Comparison of ENCODE assay signal across 19 cellular contexts in genomic region chr12:122184522-122184921, GRCh38. TPM values are rescaled to one million over a fixed set of nuclear protein-coding genes. Genes with fewer than 3 reads are reported as not detected.
DNase-seq lines count a peak whose midpoint lies in the region; ATAC-seq and TF ChIP-seq lines count a peak whose summit lies in the region.
"Had no signal": no experiment of that assay in that cellular context is flagged by ENCODE, and none has a peak within 500 bp of the region (broad histone marks: within the 10 kb centered on the region; RNA-seq: fewer than 3 reads in every experiment).

No MANE protein-coding gene starts in this region.

- H3K9me3 Mint-ChIP-seq in CD8-positive, alpha-beta memory T cell: no peaks in the 10 kb centered on the region
- H3K9me3 Mint-ChIP-seq in GM23338 (no peaks in the 10 kb centered on the region), neural crest cell (no peaks in the 10 kb centered on the region), endothelial cell (ENCODE audit: unreplicated experiment) (no peaks in the 10 kb centered on the region)
- no peaks in the 10 kb centered on the region for H3K9me3 Mint-ChIP-seq in activated T-helper 2 cell treated with anti-CD3 and anti-CD28 coated beads, Interferon-gamma antibody, Interleukin-2, Interleukin-4, amounts not matched to agents 10 μg/mL and 5 μg/mL and 100 μg/mL, durations not matched to agents 14 hours and 24 hours and 36 hours
- H3K9me3 Mint-ChIP-seq: HFFc6 had no signal

- no peaks in the 10 kb centered on the region for H3F3A ChIP-seq in GM23338 (replicated peaks; ENCODE audit: low read depth)

- no peak overlapping the region for H3K4me2 ChIP-seq in GM23338

- no peak overlapping the region for H3K27ac ChIP-seq in CD8-positive, alpha-beta memory T cell (ENCODE audit: low read depth, low read length)
- no peak overlapping the region for H3K27ac ChIP-seq in GM23338 (ENCODE audit: low read depth)
- H3K27ac ChIP-seq: body of pancreas, SJSA1, stomach, VCaP had no signal

- intact Hi-C loops in activated T-helper 2 cell treated with anti-CD3 and anti-CD28 coated beads, Interferon-gamma antibody, Interleukin-2, Interleukin-4, amounts not matched to agents 10 μg/mL and 5 μg/mL and 100 μg/mL, durations not matched to agents 14 hours and 24 hours and 36 hours (cut with micrococcal nuclease): no loop called here

- H3K4me3 ChIP-seq in CD8-positive, alpha-beta memory T cell (ENCODE audit: low read length): no peak overlapping the region
- H3K4me3 ChIP-seq in GM23338: no peak overlapping the region
- H3K4me3 ChIP-seq: body of pancreas, MG63, SJSA1, stomach had no signal

- no peak for ATAC-seq in GM23338
- ATAC-seq: body of pancreas, right cardiac atrium had no signal

- H3K9me2 ChIP-seq in GM23338 (ENCODE audit: insufficient read depth): no peaks in the 10 kb centered on the region

- H3K4me1 Mint-ChIP-seq in CD8-positive, alpha-beta memory T cell: peaks cover 4 to 12% (median 6%) of the 10 kb centered on the region in 3 donors
- peaks cover 6% of the 10 kb centered on the region; the same call in 2 of the 3 replicates for H3K4me1 Mint-ChIP-seq in GM23338
- peaks cover 12% of the 10 kb centered on the region for H3K4me1 Mint-ChIP-seq in activated T-helper 2 cell treated with anti-CD3 and anti-CD28 coated beads, Interferon-gamma antibody, Interleukin-2, Interleukin-4, amounts not matched to agents 10 μg/mL and 5 μg/mL and 100 μg/mL, durations not matched to agents 14 hours and 24 hours and 36 hours (ENCODE audit: low read depth)
- peaks cover 4% of the 10 kb centered on the region for H3K4me1 Mint-ChIP-seq in neural crest cell
- peaks cover 4% of the 10 kb centered on the region for H3K4me1 Mint-ChIP-seq in endothelial cell (ENCODE audit: unreplicated experiment)

- no peak overlapping the region; the same call in 1 of the 2 replicates for H2AFZ ChIP-seq in GM23338

- H3K4me3 Mint-ChIP-seq in CD8-positive, alpha-beta memory T cell: peak overlapping the region; percentile 41 to 75 (median 48)
- H3K4me3 Mint-ChIP-seq in GM23338 (peak overlapping the region; percentile 72), neural crest cell (peak overlapping the region; percentile 29), endothelial cell (ENCODE audit: unreplicated experiment) (no peak overlapping the region)
- H3K4me3 Mint-ChIP-seq in activated T-helper 2 cell treated with anti-CD3 and anti-CD28 coated beads, Interferon-gamma antibody, Interleukin-2, Interleukin-4, amounts not matched to agents 10 μg/mL and 5 μg/mL and 100 μg/mL, durations not matched to agents 14 hours and 24 hours and 36 hours (ENCODE audit: low read depth): peak overlapping the region; percentile 51
- H3K4me3 Mint-ChIP-seq: HFFc6 had no signal

- no peaks in the 10 kb centered on the region for H4K20me1 ChIP-seq in GM23338 (replicated peaks; ENCODE audit: insufficient read depth)

- H3K9me3 ChIP-seq in CD8-positive, alpha-beta memory T cell (ENCODE audit: low read length): no peaks in the 10 kb centered on the region
- H3K9me3 ChIP-seq: body of pancreas, SJSA1, stomach had no signal

- H3K79me2 ChIP-seq in GM23338 (replicated peaks; ENCODE audit: insufficient read depth): no peaks in the 10 kb centered on the region

- H3K27me3 ChIP-seq in CD8-positive, alpha-beta memory T cell (ENCODE audit: insufficient read depth, low read length, poor library complexity, severe bottlenecking): no peaks in the 10 kb centered on the region
- H3K27me3 ChIP-seq in GM23338 (ENCODE audit: insufficient read depth): peaks cover 16% of the 10 kb centered on the region
- H3K27me3 ChIP-seq: body of pancreas, MG63 had no signal

- H3K4me1 ChIP-seq in CD8-positive, alpha-beta memory T cell (ENCODE audit: insufficient read depth, low read length): peaks cover 7% of the 10 kb centered on the region
- no peaks in the 10 kb centered on the region for H3K4me1 ChIP-seq in GM23338 (ENCODE audit: insufficient read depth)
- H3K4me1 ChIP-seq: SJSA1 had no signal

- peak overlapping the region in 1 of 8 donors; percentile 29 for H3K27ac Mint-ChIP-seq in CD8-positive, alpha-beta memory T cell
- H3K27ac Mint-ChIP-seq in GM23338 (no peak overlapping the region), neural crest cell (ENCODE audit: unreplicated experiment) (no peak overlapping the region), endothelial cell (ENCODE audit: unreplicated experiment) (no peak overlapping the region)
- no peak overlapping the region for H3K27ac Mint-ChIP-seq in activated T-helper 2 cell treated with anti-CD3 and anti-CD28 coated beads, Interferon-gamma antibody, Interleukin-2, Interleukin-4, amounts not matched to agents 10 μg/mL and 5 μg/mL and 100 μg/mL, durations not matched to agents 14 hours and 24 hours and 36 hours
- H3K27ac Mint-ChIP-seq: HFFc6 had no signal

- POLR2A ChIA-PET in CD8-positive, alpha-beta memory T cell (lab: Charles Lee): no interaction called here

- no peaks in the 10 kb centered on the region for H3K36me3 ChIP-seq in CD8-positive, alpha-beta memory T cell (ENCODE audit: insufficient read depth, low read length)
- H3K36me3 ChIP-seq in GM23338 (ENCODE audit: insufficient read depth): no peaks in the 10 kb centered on the region
- H3K36me3 ChIP-seq: MG63, SJSA1, stomach had no signal

- CTCF ChIA-PET in CD8-positive, alpha-beta memory T cell (lab: Charles Lee): no interaction called here

- H3K27me3 Mint-ChIP-seq in CD8-positive, alpha-beta memory T cell: peaks cover 3 to 8% of the 10 kb centered on the region in 2 donors
- peaks cover 24% of the 10 kb centered on the region for H3K27me3 Mint-ChIP-seq in GM23338 (ENCODE audit: insufficient read depth, low read depth, poor library complexity)
- H3K27me3 Mint-ChIP-seq in activated T-helper 2 cell treated with anti-CD3 and anti-CD28 coated beads, Interferon-gamma antibody, Interleukin-2, Interleukin-4, amounts not matched to agents 10 μg/mL and 5 μg/mL and 100 μg/mL, durations not matched to agents 14 hours and 24 hours and 36 hours (ENCODE audit: low read depth): peaks cover 10% of the 10 kb centered on the region
- peaks cover 9% of the 10 kb centered on the region for H3K27me3 Mint-ChIP-seq in neural crest cell (ENCODE audit: low read depth)
- peaks cover 3% of the 10 kb centered on the region for H3K27me3 Mint-ChIP-seq in endothelial cell (ENCODE audit: unreplicated experiment)

- no peak for DNase-seq in CD8-positive, alpha-beta memory T cell
- DNase-seq in GM23338 (ENCODE audit: low spot score): no peak
- DNase-seq in activated T-helper 2 cell treated with anti-CD3 and anti-CD28 coated beads, Interferon-gamma antibody, Interleukin-2, Interleukin-4, amounts not matched to agents 10 μg/mL and 5 μg/mL and 100 μg/mL, durations not matched to agents 14 hours and 24 hours and 36 hours (ENCODE audit: low spot score): no peak
- no peak for DNase-seq in neural crest cell (ENCODE audit: low read depth, low spot score)
- no peak for DNase-seq in activated gamma-delta T cell (lab: John Stamatoyannopoulos, UW)
- no peak for DNase-seq in endothelial cell (ENCODE audit: low spot score)
- no peak for DNase-seq in NCI-H1436 treated with DMSO at 0.1 percent for 48 hours (lab: John Stamatoyannopoulos, UW)
- DNase-seq: activated T-cell treated with anti-CD3 and anti-CD28 coated beads, Interleukin-2, amount 50 U/mL, for 1 hour; body of pancreas; effector CD8-positive, alpha-beta T cell; GF-D8; HFFc6; MG63; right cardiac atrium; stimulated activated CD4-positive, alpha-beta T cell treated with anti-CD3 and anti-CD28 coated beads, Interleukin-4, amount 100 ng/mL, for 4 hours; stomach had no signal

- TF ChIP-seq CTCF in GM23338 (conservative IDR thresholded peaks at IDR 0.05; ENCODE audit: low read depth in 2 of 2) (no peak), neural crest cell (conservative IDR thresholded peaks at IDR 0.05) (no peak), endothelial cell (IDR thresholded peaks at IDR 0.05; ENCODE audit: unreplicated experiment) (no peak)

- no peaks in the 10 kb centered on the region for H3K36me3 Mint-ChIP-seq in CD8-positive, alpha-beta memory T cell
- no peaks in the 10 kb centered on the region for H3K36me3 Mint-ChIP-seq in GM23338 (ENCODE audit: low read depth)
- no peaks in the 10 kb centered on the region for H3K36me3 Mint-ChIP-seq in activated T-helper 2 cell treated with anti-CD3 and anti-CD28 coated beads, Interferon-gamma antibody, Interleukin-2, Interleukin-4, amounts not matched to agents 10 μg/mL and 5 μg/mL and 100 μg/mL, durations not matched to agents 14 hours and 24 hours and 36 hours (ENCODE audit: low read depth)
- no peaks in the 10 kb centered on the region for H3K36me3 Mint-ChIP-seq in neural crest cell (ENCODE audit: low read depth)
- H3K36me3 Mint-ChIP-seq in endothelial cell (ENCODE audit: low read depth, unreplicated experiment): peaks cover 4% of the 10 kb centered on the region

RNA-seq across cellular contexts. Expression of gene LRRC43, which starts 1.6 kb away (rescaled TPM):
- total RNA-seq in CD8-positive, alpha-beta memory T cell: under 1 TPM; 0.18 to 0.26 TPM
- 0.25 TPM for polyA plus RNA-seq in CD8-positive, alpha-beta memory T cell
- total RNA-seq in GM23338 (2014; rRNA removed; shearing (Covaris generic)): not detected in 2 replicates
- polyA plus RNA-seq in GM23338 (2016; fragmentation: Nextera tagmentation; extraction: Ambion mirVana): 0.45 TPM in 1 of 2 replicates, not detected in the other
- 1.0 and 1.6 TPM in 2 replicates for total RNA-seq in activated T-helper 2 cell treated with anti-CD3 and anti-CD28 coated beads, Interferon-gamma antibody, Interleukin-2, Interleukin-4, amounts not matched to agents 10 μg/mL and 5 μg/mL and 100 μg/mL, durations not matched to agents 14 hours and 24 hours and 36 hours
- 1.1 and 1.7 TPM in 2 replicates for total RNA-seq in neural crest cell
- total RNA-seq in endothelial cell (ENCODE audit: unreplicated experiment): 0.31 TPM
- total RNA-seq: HFFc6, SJSA1 had no signal
- polyA plus RNA-seq: stomach had no signal

RNA-seq across cellular contexts. Expression of gene IL31, which starts 10.5 kb away (rescaled TPM):
- total RNA-seq in CD8-positive, alpha-beta memory T cell: 1 to 10 TPM; 4.1 to 5.1 TPM
- polyA plus RNA-seq in CD8-positive, alpha-beta memory T cell: not detected
- not detected in 2 replicates for total RNA-seq in GM23338 (2014; rRNA removed; shearing (Covaris generic))
- not detected in 2 replicates for polyA plus RNA-seq in GM23338 (2016; fragmentation: Nextera tagmentation; extraction: Ambion mirVana)
- total RNA-seq in activated T-helper 2 cell treated with anti-CD3 and anti-CD28 coated beads, Interferon-gamma antibody, Interleukin-2, Interleukin-4, amounts not matched to agents 10 μg/mL and 5 μg/mL and 100 μg/mL, durations not matched to agents 14 hours and 24 hours and 36 hours: 54.3 and 55.9 TPM in 2 replicates
- not detected in 2 replicates for total RNA-seq in neural crest cell
- not detected for total RNA-seq in endothelial cell (ENCODE audit: unreplicated experiment)
- total RNA-seq: body of pancreas, fibroblast of villous mesenchyme, HFFc6, right cardiac atrium, SJSA1, stomach had no signal
- polyA plus RNA-seq: right cardiac atrium, stomach had no signal

RNA-seq across cellular contexts. Expression of gene B3GNT4, which starts 19.0 kb away (rescaled TPM):
- under 1 TPM; 0.15 to 0.18 TPM for total RNA-seq in CD8-positive, alpha-beta memory T cell
- polyA plus RNA-seq in CD8-positive, alpha-beta memory T cell: 0.22 TPM
- 0.80 and 0.89 TPM in 2 replicates for total RNA-seq in GM23338 (2014; rRNA removed; shearing (Covaris generic))
- polyA plus RNA-seq in GM23338 (2016; fragmentation: Nextera tagmentation; extraction: Ambion mirVana): 1.8 and 2.4 TPM in 2 replicates
- total RNA-seq in activated T-helper 2 cell treated with anti-CD3 and anti-CD28 coated beads, Interferon-gamma antibody, Interleukin-2, Interleukin-4, amounts not matched to agents 10 μg/mL and 5 μg/mL and 100 μg/mL, durations not matched to agents 14 hours and 24 hours and 36 hours: 1.0 and 1.6 TPM in 2 replicates
- total RNA-seq in neural crest cell: 0.19 and 0.41 TPM in 2 replicates
- 0.38 TPM for total RNA-seq in endothelial cell (ENCODE audit: unreplicated experiment)
- total RNA-seq: body of pancreas, SJSA1 had no signal

RNA-seq across cellular contexts. Expression of gene DIABLO, which starts 41.3 kb away (rescaled TPM):
- 10 to 100 TPM; 63.4 to 64.2 TPM for total RNA-seq in CD8-positive, alpha-beta memory T cell
- 71.8 TPM for polyA plus RNA-seq in CD8-positive, alpha-beta memory T cell
- total RNA-seq in GM23338 (2014; rRNA removed; shearing (Covaris generic)): 71.7 and 72.0 TPM in 2 replicates
- polyA plus RNA-seq in GM23338 (2016; fragmentation: Nextera tagmentation; extraction: Ambion mirVana): 77.0 and 82.7 TPM in 2 replicates
- 54.7 and 56.5 TPM in 2 replicates for total RNA-seq in activated T-helper 2 cell treated with anti-CD3 and anti-CD28 coated beads, Interferon-gamma antibody, Interleukin-2, Interleukin-4, amounts not matched to agents 10 μg/mL and 5 μg/mL and 100 μg/mL, durations not matched to agents 14 hours and 24 hours and 36 hours
- 78.5 and 80.8 TPM in 2 replicates for total RNA-seq in neural crest cell
- 50.1 TPM for total RNA-seq in endothelial cell (ENCODE audit: unreplicated experiment)
